1 cellular context compared by ENCODE assay signal in the genomic region with DNA sequence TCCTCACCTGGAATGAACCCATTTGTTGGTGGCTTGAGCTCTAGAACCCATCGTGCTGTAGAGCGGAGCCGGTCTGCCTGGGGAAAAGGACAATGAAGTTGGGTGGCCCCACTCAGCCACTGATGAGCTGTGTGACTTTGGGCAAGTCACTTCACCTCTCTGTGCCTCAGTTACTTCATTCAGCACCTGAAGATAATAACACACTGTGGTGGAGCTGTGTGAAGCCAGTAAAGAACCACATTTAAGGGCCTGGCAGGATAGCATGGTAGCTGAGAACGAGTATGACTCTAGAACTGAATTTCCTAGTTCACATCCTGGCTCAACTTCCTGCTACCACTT.
TF ChIP-seq lines count a peak whose summit lies in the region.

No MANE protein-coding gene starts in this region.

TF ChIP-seq in IMR-90, 13 proteins besides CTCF, POLR2A, EP300 and RAD21:
- no peak for TF ChIP-seq CHD1 (IDR thresholded peaks at IDR 0.05; ENCODE audit: low read depth, low read length)
- no peak for TF ChIP-seq SMC3 (IDR thresholded peaks at IDR 0.05; ENCODE audit: low read depth, low read length)
- TF ChIP-seq RFX5 (IDR thresholded peaks at IDR 0.05; ENCODE audit: low read depth, low read length): no peak
- TF ChIP-seq MAZ (IDR thresholded peaks at IDR 0.05; ENCODE audit: borderline replicate concordance, low read depth, low read length): no peak
- no peak for TF ChIP-seq NFE2L2 (IDR thresholded peaks at IDR 0.05; ENCODE audit: low read depth, low read length)
- TF ChIP-seq MAFK (IDR thresholded peaks at IDR 0.05; ENCODE audit: low read depth, low read length): no peak
- TF ChIP-seq FOS (IDR thresholded peaks at IDR 0.05; ENCODE audit: low read depth, low read length): no peak
- TF ChIP-seq ELK1 (IDR thresholded peaks at IDR 0.05; ENCODE audit: borderline replicate concordance, low read depth, low read length): no peak
- no peak for TF ChIP-seq MXI1 (IDR thresholded peaks at IDR 0.05; ENCODE audit: borderline replicate concordance, low read depth, low read length)
- TF ChIP-seq RCOR1 (IDR thresholded peaks at IDR 0.05; ENCODE audit: insufficient replicate concordance, low read length): no peak
- TF ChIP-seq, protein P1, sequence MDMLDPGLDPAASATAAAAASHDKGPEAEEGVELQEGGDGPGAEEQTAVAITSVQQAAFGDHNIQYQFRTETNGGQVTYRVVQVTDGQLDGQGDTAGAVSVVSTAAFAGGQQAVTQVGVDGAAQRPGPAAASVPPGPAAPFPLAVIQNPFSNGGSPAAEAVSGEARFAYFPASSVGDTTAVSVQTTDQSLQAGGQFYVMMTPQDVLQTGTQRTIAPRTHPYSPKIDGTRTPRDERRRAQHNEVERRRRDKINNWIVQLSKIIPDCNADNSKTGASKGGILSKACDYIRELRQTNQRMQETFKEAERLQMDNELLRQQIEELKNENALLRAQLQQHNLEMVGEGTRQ (IDR thresholded peaks at IDR 0.05; ENCODE audit: low read depth, low read length): no peak
- TF ChIP-seq BHLHE40 (IDR thresholded peaks at IDR 0.05; ENCODE audit: low read depth, low read length): no peak
- TF ChIP-seq CEBPB (IDR thresholded peaks at IDR 0.05; ENCODE audit: low read depth, low read length): no peak
